In the genomic region with DNA sequence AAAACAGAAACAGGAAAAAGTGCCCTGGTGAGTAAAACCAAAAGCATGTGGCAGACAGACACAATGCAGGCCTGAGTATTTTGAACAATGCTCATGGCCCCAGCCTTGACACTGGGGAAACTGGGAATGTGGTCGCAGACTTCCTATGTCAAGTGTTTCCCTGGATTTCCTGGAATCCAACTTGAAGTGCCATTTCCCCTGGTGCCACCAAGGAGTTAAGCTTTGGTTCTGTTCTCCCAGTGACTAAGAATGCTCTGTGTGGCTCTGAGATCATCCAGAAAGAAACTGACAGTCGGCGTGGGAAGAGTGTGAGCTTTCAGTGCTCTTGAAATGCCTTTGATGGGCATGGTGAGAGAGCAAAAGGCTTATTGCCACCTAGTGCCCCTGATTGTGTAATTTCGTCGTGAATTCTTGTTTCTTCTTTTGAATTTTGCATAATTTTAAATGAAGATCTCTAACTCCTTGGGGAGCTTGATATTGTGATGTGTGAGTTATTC, we compare ENCODE assay signal across 9 cellular contexts.
DNase-seq lines count a peak whose midpoint lies in the region; ATAC-seq, FAIRE-seq and TF ChIP-seq lines count a peak whose summit lies in the region.
"Had no signal": no experiment of that assay in that cellular context is flagged by ENCODE, and none has a peak within 500 bp of the region (broad histone marks: within the 10 kb centered on the region; RNA-seq: fewer than 3 reads in every experiment).

No MANE protein-coding gene starts in this region.

- DNase-seq in AG04450 (ENCODE audit: low read depth, low spot score) (no peak), RCC 7860 (ENCODE audit: low spot score) (peak; percentile 82), dermis blood vessel endothelial cell (peak; percentile 98), tibial artery (no peak), NCI-H2227 treated with DMSO at 0.1 percent for 48 hours (lab: John Stamatoyannopoulos, UW) (no peak), RWPE1 (ENCODE audit: low spot score) (no peak)
- DNase-seq in naive thymus-derived CD8-positive, alpha-beta T cell, result peak in 3 of 10 donors; percentile 7 to 38 (median 34)

- no peaks in the 10 kb centered on the region for H3K36me3 ChIP-seq in tibial artery

- peaks cover 0 to 6% (median 2%) of the 10 kb centered on the region in 3 donors for H3K36me3 Mint-ChIP-seq in naive thymus-derived CD8-positive, alpha-beta T cell

- H3K4me3 Mint-ChIP-seq in naive thymus-derived CD8-positive, alpha-beta T cell, result no peak overlapping the region
- H3K4me3 Mint-ChIP-seq: T-helper 1 cell treated with Interleukin-12 subunit alpha and Interleukin-12 subunit beta and Interleukin-4 antibody, amounts not matched to agents 30 μg/mL and 1 μg/mL, for 36 hours had no signal

- H3K4me3 ChIP-seq in AG04450 (ENCODE audit: low read depth, low read length), result no peak overlapping the region
- H3K4me3 ChIP-seq in tibial artery, result no peak overlapping the region

- CTCF ChIA-PET in AG04450 (lab: Charles Lee) (interaction anchor here (4.6 to 8.8 kb wide), 2 partner anchors 14 to 98 kb away, joined by 18 to 43 read pairs; no protein-coding TSS in a partner anchor), RWPE1 (lab: Yijun Ruan, JAX) (no interaction called here)

- ATAC-seq in naive thymus-derived CD8-positive, alpha-beta T cell, result peak; percentile 53 to 70
- no peak for ATAC-seq in HG02798 (IDR thresholded peaks at IDR 0.05; ENCODE audit: poor library complexity, unreplicated experiment)

- H3K27me3 Mint-ChIP-seq in naive thymus-derived CD8-positive, alpha-beta T cell, result peaks cover 0 to 3% (median 0%) of the 10 kb centered on the region in 5 donors

- intact Hi-C loops in tibial artery (cut with DNase I; ENCODE audit: low total_unique reads), result no loop called here

- H3K9me3 ChIP-seq in AG04450 (ENCODE audit: control insufficient read depth, insufficient read depth, low read length), result peaks cover 8% of the 10 kb centered on the region
- no peaks in the 10 kb centered on the region for H3K9me3 ChIP-seq in tibial artery

- H3K27me3 ChIP-seq in AG04450 (ENCODE audit: control insufficient read depth, insufficient read depth, low read length) (no peaks in the 10 kb centered on the region), tibial artery (no peaks in the 10 kb centered on the region)

- H3K4me1 ChIP-seq in tibial artery, result peaks cover 9 to 76% (median 66%) of the 10 kb centered on the region in 4 donors

- FAIRE-seq in RCC 7860 (lab: Jason Lieb, UNC), result peak; percentile 53

- peak overlapping the region in 4 of 10 donors; percentile 3 to 67 (median 34) for H3K27ac Mint-ChIP-seq in naive thymus-derived CD8-positive, alpha-beta T cell
- H3K27ac Mint-ChIP-seq: T-helper 1 cell treated with Interleukin-12 subunit alpha and Interleukin-12 subunit beta and Interleukin-4 antibody, amounts not matched to agents 30 μg/mL and 1 μg/mL, for 36 hours had no signal

- peaks cover 1 to 13% (median 9%) of the 10 kb centered on the region in 4 donors for H3K4me1 Mint-ChIP-seq in naive thymus-derived CD8-positive, alpha-beta T cell

- POLR2A ChIA-PET in AG04450 (lab: Yijun Ruan, JAX), result interaction anchor here (1.0 kb wide), 1 partner anchor 98 kb away, joined by 4 read pairs; no protein-coding TSS in a partner anchor
- POLR2A ChIA-PET in naive thymus-derived CD8-positive, alpha-beta T cell (lab: Charles Lee), result interaction anchor here (0.8 to 5.0 kb wide), 6 partner anchors 50 to 117 kb away, joined by 3 to 46 read pairs (median 5); a partner anchor contains a TSS
- POLR2A ChIA-PET in RWPE1 (lab: Yijun Ruan, JAX; ENCODE audit: low non-redundant PET), result no interaction called here

- H3K9me3 Mint-ChIP-seq in naive thymus-derived CD8-positive, alpha-beta T cell, result peaks cover 0 to 11% (median 3%) of the 10 kb centered on the region in 9 donors

- H3K27ac ChIP-seq in AG04450 (ENCODE audit: low read depth, low read length) (peak overlapping the region; percentile 59), tibial artery (peak overlapping the region; percentile 80 to 91), RWPE1 (no peak overlapping the region)

- TF ChIP-seq CTCF in AG04450 (IDR thresholded peaks at IDR 0.05; ENCODE audit: low read depth, low read length) (no peak), tibial artery (IDR thresholded peaks at IDR 0.05) (no peak), RWPE1 (conservative IDR thresholded peaks at IDR 0.05; ENCODE audit: low read depth) (no peak)

Comparison
In these comparisons a context has a peak if more than half of its experiments do, and no peak if none do; other contexts are left out.
1. DNase-seq: peak in RCC 7860 (single experiment) and dermis blood vessel endothelial cell (single experiment); none in AG04450 (single experiment), tibial artery (0 of 2), NCI-H2227 treated with DMSO at 0.1 percent for 48 hours (single experiment) and RWPE1 (single experiment).